ENCODE assay signal across 19 cellular contexts in the genomic region with DNA sequence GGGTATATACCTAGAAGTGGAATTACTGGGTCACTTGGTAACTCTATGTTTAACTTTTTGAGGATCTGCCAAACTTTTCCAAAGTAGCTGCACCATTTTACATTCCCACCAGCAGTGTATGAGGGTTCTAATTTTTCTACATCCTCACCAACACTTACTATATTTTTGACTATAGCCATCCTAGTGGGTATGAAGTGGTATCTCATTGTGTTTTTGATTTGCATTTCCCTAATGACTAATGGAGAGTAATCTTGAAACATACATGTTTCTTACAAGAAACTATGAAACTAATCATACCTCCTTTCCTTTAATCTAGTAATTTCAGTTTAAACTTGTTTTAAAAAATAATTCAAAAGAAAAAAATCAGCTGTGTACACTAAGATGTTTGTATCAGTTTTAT.
"Had no signal": no experiment of that assay in that cellular context is flagged by ENCODE, and none has a peak within 500 bp of the region (broad histone marks: within the 10 kb centered on the region; RNA-seq: fewer than 3 reads in every experiment).

No MANE protein-coding gene starts in this region.

- H3K9me3 Mint-ChIP-seq: immature natural killer cell had no signal

- H3K9me3 ChIP-seq: pancreas had no signal

- H3K36me3 ChIP-seq: pancreas had no signal

- H3K4me3 Mint-ChIP-seq: immature natural killer cell; naive B cell; nephron; stimulated activated naive B cell treated with anti-CD40 and anti-IgM and Interleukin-4, amounts not matched to agents 10 μg/mL and 1 μg/mL and 100 μg/mL, for 72 hours had no signal

- H3K27ac ChIP-seq: heart right ventricle, pancreas had no signal

- H3K4me1 ChIP-seq: heart right ventricle, pancreas had no signal

- DNase-seq: effector memory CD4-positive, alpha-beta T cell; heart right ventricle; immature natural killer cell; left cardiac atrium; mesendoderm; naive B cell; occipital lobe; pancreas; right cardiac atrium; stimulated activated CD4-positive, alpha-beta T cell treated with anti-CD3 and anti-CD28 coated beads, Interleukin-4, amount 100 ng/mL, for 1 hour; stimulated activated CD8-positive, alpha-beta memory T cell treated with anti-CD3 and anti-CD28 coated beads, Interleukin-4, amount 100 ng/mL, for 48 hours; stimulated activated naive B cell treated with anti-CD40 and anti-IgM and Interleukin-4, amounts not matched to agents 10 μg/mL and 1 μg/mL and 100 μg/mL, for 72 hours; trophoblast cell had no signal

- ATAC-seq: esophagus mucosa; heart right ventricle; left cardiac atrium; pancreas; right cardiac atrium; stimulated activated naive B cell treated with anti-CD40 and anti-IgM and Interleukin-4, amounts not matched to agents 10 μg/mL and 1 μg/mL and 100 μg/mL, for 72 hours had no signal

- H3K27ac Mint-ChIP-seq: immature natural killer cell; nephron; progenitor cell of endocrine pancreas; stimulated activated naive B cell treated with anti-CD40 and anti-IgM and Interleukin-4, amounts not matched to agents 10 μg/mL and 1 μg/mL and 100 μg/mL, for 72 hours had no signal

- H3K4me1 Mint-ChIP-seq: nephron had no signal

- H3K27me3 ChIP-seq: pancreas had no signal

- H3K4me3 ChIP-seq: heart right ventricle, pancreas had no signal

- H3K27me3 Mint-ChIP-seq: naive B cell, progenitor cell of endocrine pancreas had no signal

- FAIRE-seq: endometrium, frontal cortex, keratinocyte had no signal
